25 cellular contexts compared by ENCODE assay signal in genomic region chr2:217599906-217600305, GRCh38.
"Had no signal": no experiment of that assay in that cellular context is flagged by ENCODE, and none has a peak within 500 bp of the region (broad histone marks: within the 10 kb centered on the region; RNA-seq: fewer than 3 reads in every experiment).

No MANE protein-coding gene starts in this region.

- ATAC-seq: activated T-cell treated with anti-CD3 and anti-CD28 coated beads, Interleukin-2, amount 50 U/mL, for 4 hours; activated T-helper 17 cell treated with anti-CD3 and anti-CD28 coated beads, Interleukin-2, amount 50 U/mL, for 72 hours; effector memory CD8-positive, alpha-beta T cell; heart left ventricle; left ventricle myocardium superior; right cardiac atrium; stimulated activated naive B cell treated with anti-CD40 and anti-IgM and Interleukin-4, amounts not matched to agents 10 μg/mL and 1 μg/mL and 100 μg/mL, for 72 hours had no signal

- H3K9me3 ChIP-seq: heart left ventricle, neutrophil, stomach, suprapubic skin, tibial nerve had no signal

- H3K4me1 ChIP-seq: stomach, suprapubic skin had no signal

- H3K4me3 ChIP-seq: coronary artery, dorsolateral prefrontal cortex, heart left ventricle, stomach, suprapubic skin, tibial nerve had no signal

- H3K27ac ChIP-seq: coronary artery, heart left ventricle, neutrophil, stomach, suprapubic skin, tibial nerve, WERI-Rb-1 had no signal

- H3K36me3 ChIP-seq: heart left ventricle, neutrophil, stomach, suprapubic skin, tibial nerve, WERI-Rb-1 had no signal

- H3K27me3 ChIP-seq: dorsolateral prefrontal cortex, heart left ventricle, stomach, suprapubic skin, tibial nerve had no signal

- DNase-seq: activated CD4-positive, alpha-beta memory T cell treated with anti-CD3 and anti-CD28 coated beads for 36 hours; activated CD4-positive, alpha-beta T cell treated with anti-CD3 and anti-CD28 coated beads, Interleukin-2, amount 10 ng/mL, durations not matched to agents 24 days and 14 days; activated CD4-positive, CD25-positive, alpha-beta regulatory T cell treated with anti-CD3 and anti-CD28 coated beads, Interleukin-2, amount 50 U/mL, for 72 hours; activated CD8-positive, alpha-beta memory T cell treated with anti-CD3 and anti-CD28 coated beads, Interleukin-2, amount 50 U/mL, for 4 hours; activated gamma-delta T cell treated with Interleukin-2 at 50 U/mL for 16 hours; activated naive CD4-positive, alpha-beta T cell treated with anti-CD3 and anti-CD28 coated beads, Interleukin-2, amount 50 U/mL, for 16 hours; activated T-cell treated with anti-CD3 and anti-CD28 coated beads, Interleukin-2, amount 50 U/mL, for 4 hours; effector memory CD8-positive, alpha-beta T cell; erythroblast; heart left ventricle; left ventricle myocardium superior; naive B cell; nephron progenitor cell; right cardiac atrium; stimulated activated CD4-positive, alpha-beta T cell treated with anti-CD3 and anti-CD28 coated beads, Interleukin-15, amount 100 ng/mL, for 24 hours; stimulated activated CD4-positive, alpha-beta T cell treated with anti-CD3 and anti-CD28 coated beads, Interleukin-2, amount 100 ng/mL, for 24 hours; stimulated activated naive B cell treated with anti-CD40 and anti-IgM and Interleukin-4, amounts not matched to agents 10 μg/mL and 1 μg/mL and 100 μg/mL, for 72 hours; stomach; WERI-Rb-1 had no signal
